In genomic region chr20:62627425-62627824, GRCh38 we compare ENCODE assay signal across 2 cellular contexts.
TF ChIP-seq lines count a peak whose summit lies in the region.

No MANE protein-coding gene starts in this region.

TF ChIP-seq in HEK293, 187 proteins besides CTCF, POLR2A, EP300 and RAD21:
- TF ChIP-seq ZNF513 (tag by site-specific recombination; IDR thresholded peaks at IDR 0.05) (peak; percentile 79; the same call in 1 of the 2 replicates), ZNF704 (tag by site-specific recombination; IDR thresholded peaks at IDR 0.05) (0 out of 2 replicates have a peak, but pooled peaks have one; percentile 32)

TF ChIP-seq in GM12878, 131 proteins besides CTCF, POLR2A, EP300 and RAD21:
- TF ChIP-seq HDGF (IDR thresholded peaks at IDR 0.05) (peak; percentile 93), E4F1 (IDR thresholded peaks at IDR 0.05; ENCODE audit: borderline replicate concordance, partially characterized antibody) (peak; percentile 10)
TF ChIP-seq in GM12878: peak in this region for 2; not testable (repeated sequence) for 129.
